In genomic region chr17:5077781-5078105, GRCh38 we compare ENCODE assay signal across 8 cellular contexts. TPM values are rescaled to one million over a fixed set of nuclear protein-coding genes. Genes with fewer than 3 reads are reported as not detected.
A peak's percentile ranks its signal among the peaks of the same experiment; 100 is the strongest.
DNase-seq lines count a peak whose midpoint lies in the region; ATAC-seq and TF ChIP-seq lines count a peak whose summit lies in the region.

No MANE protein-coding gene starts in this region.

- no peaks in the 10 kb centered on the region for H3K9me2 ChIP-seq in SK-N-SH

- 29% methylated on average over 14 of the region's 14 CpGs for WGBS in SK-N-SH (ENCODE audit: low lambda C conversion rate)
- 21% methylated on average over 10 of the region's 14 CpGs for WGBS in suprapubic skin

- H3F3A ChIP-seq in SK-N-SH (replicated peaks; ENCODE audit: insufficient read depth): no peaks in the 10 kb centered on the region

- no peaks in the 10 kb centered on the region for H3K79me2 ChIP-seq in SK-N-SH (ENCODE audit: insufficient read depth)

- DNase-seq in SK-N-SH (no peak), astrocyte of the cerebellum (ENCODE audit: low read depth) (no peak), suprapubic skin (ENCODE audit: low spot score in 2 of 2) (no peak)
- no peak for DNase-seq in central memory CD4-positive, alpha-beta T cell

- peak overlapping the region in 1 of 2 experiments; percentile 64; a peak in 2 of 4 replicates for H3K27ac ChIP-seq in SK-N-SH (ENCODE audit: low read depth in 2 of 2, low read length in 1 of 2)
- H3K27ac ChIP-seq in layer of hippocampus (ENCODE audit: low read depth, low read length): peak overlapping the region; percentile 85
- H3K27ac ChIP-seq in suprapubic skin: peak overlapping the region; percentile 80

- CTCF ChIA-PET in SK-N-SH (lab: Yijun Ruan, JAX): interaction anchor here (1.5 to 2.0 kb wide), 2 partner anchors 15 to 90 kb away, joined by 4 to 9 read pairs; partner anchors contain the start of gene CAMTA2

- POLR2A ChIA-PET in SK-N-SH (lab: Yijun Ruan, JAX): interaction anchor here (2.0 kb wide), 1 partner anchor 34 kb away, joined by 6 read pairs; the partner anchor contains the start of gene ZNF232

- no peak; the same call in 1 of the 3 replicates for ATAC-seq in SK-N-SH treated with all-trans-retinoic acid at 6 μM for 48 hours
- no peak for ATAC-seq in HG02798 (IDR thresholded peaks at IDR 0.05; ENCODE audit: poor library complexity, unreplicated experiment)
- no peak for ATAC-seq in HG02610 (IDR thresholded peaks at IDR 0.05; ENCODE audit: unreplicated experiment)

- peaks cover 0 to 9% of the 10 kb centered on the region in 2 experiments; a peak in 1 of 4 replicates for H3K4me1 ChIP-seq in SK-N-SH (ENCODE audit: control insufficient read depth in 1 of 2, insufficient read depth in 2 of 2, low read depth in 1 of 2, low read length in 1 of 2)
- peaks cover 14% of the 10 kb centered on the region for H3K4me1 ChIP-seq in suprapubic skin

- H3K9me3 ChIP-seq in SK-N-SH (no peaks in the 10 kb centered on the region), suprapubic skin (no peaks in the 10 kb centered on the region)

- TF ChIP-seq EP300 in SK-N-SH (IDR thresholded peaks at IDR 0.05; ENCODE audit: borderline replicate concordance in 1 of 2, low read depth in 1 of 2, low read length in 1 of 2) (no peak), suprapubic skin (IDR thresholded peaks at IDR 0.05) (no peak)

- H3K36me3 ChIP-seq in SK-N-SH (replicated peaks in 1 of 2; ENCODE audit: control insufficient read depth in 1 of 2, insufficient read depth in 2 of 2, low read length in 1 of 2): no peaks in the 10 kb centered on the region
- peaks cover 7% of the 10 kb centered on the region for H3K36me3 ChIP-seq in suprapubic skin

- no peak for TF ChIP-seq POLR2A in suprapubic skin (IDR thresholded peaks at IDR 0.05)

- H3K27me3 ChIP-seq in SK-N-SH (ENCODE audit: insufficient read depth): no peaks in the 10 kb centered on the region
- no peaks in the 10 kb centered on the region for H3K27me3 ChIP-seq in layer of hippocampus (ENCODE audit: control insufficient read depth, insufficient read depth, low read length)
- H3K27me3 ChIP-seq in suprapubic skin: no peaks in the 10 kb centered on the region

- peak overlapping the region; percentile 57; the same call in 1 of the 2 replicates for H3K9ac ChIP-seq in SK-N-SH

- H3K4me2 ChIP-seq in SK-N-SH: peak overlapping the region; percentile 78

- TF ChIP-seq RAD21 in SK-N-SH (IDR thresholded peaks at IDR 0.05; ENCODE audit: low read length): no peak

- TF ChIP-seq CTCF in SK-N-SH (IDR thresholded peaks at IDR 0.05) (no peak), astrocyte of the cerebellum (IDR thresholded peaks at IDR 0.05; ENCODE audit: low read depth, low read length, missing control alignments) (no peak), suprapubic skin (IDR thresholded peaks at IDR 0.05) (no peak)

- H4K20me1 ChIP-seq in SK-N-SH (ENCODE audit: insufficient read depth): no peaks in the 10 kb centered on the region

- in situ Hi-C loops in astrocyte of the cerebellum (cut with HindIII; ENCODE audit: low sequenced_read_pairs): no loop called here

- peak overlapping the region; percentile 92 for H2AFZ ChIP-seq in SK-N-SH (ENCODE audit: low read depth)

- H3K4me3 ChIP-seq in SK-N-SH (ENCODE audit: low read depth in 2 of 2, low read length in 1 of 2) (peak overlapping the region; percentile 64 to 69), astrocyte of the cerebellum (ENCODE audit: low read depth, low read length) (peak overlapping the region; percentile 62), suprapubic skin (peak overlapping the region; percentile 74)

TF ChIP-seq in SK-N-SH, 30 proteins besides CTCF, POLR2A, EP300 and RAD21 (continues in another document):
- TF ChIP-seq USF2 (IDR thresholded peaks at IDR 0.05; ENCODE audit: borderline replicate concordance, low read depth, low read length) (no peak), MXI1 (IDR thresholded peaks at IDR 0.05; ENCODE audit: low read depth, low read length) (no peak), ELF1 (IDR thresholded peaks at IDR 0.05) (no peak), FOXM1 (IDR thresholded peaks at IDR 0.05; ENCODE audit: low read depth) (no peak), NRF1 (IDR thresholded peaks at IDR 0.05; ENCODE audit: low read depth, low read length) (no peak), MEF2A (IDR thresholded peaks at IDR 0.05; ENCODE audit: borderline replicate concordance, low read depth) (no peak), TEAD4 (IDR thresholded peaks at IDR 0.05; ENCODE audit: borderline replicate concordance, insufficient read depth) (no peak), TCF12 (IDR thresholded peaks at IDR 0.05) (no peak), RCOR1 (IDR thresholded peaks at IDR 0.05; ENCODE audit: low read length) (no peak), FOSL2 (IDR thresholded peaks at IDR 0.05; ENCODE audit: borderline replicate concordance, low read depth) (no peak), SMC3 (IDR thresholded peaks at IDR 0.05; ENCODE audit: low read depth, low read length) (no peak)
- TF ChIP-seq, protein P1, sequence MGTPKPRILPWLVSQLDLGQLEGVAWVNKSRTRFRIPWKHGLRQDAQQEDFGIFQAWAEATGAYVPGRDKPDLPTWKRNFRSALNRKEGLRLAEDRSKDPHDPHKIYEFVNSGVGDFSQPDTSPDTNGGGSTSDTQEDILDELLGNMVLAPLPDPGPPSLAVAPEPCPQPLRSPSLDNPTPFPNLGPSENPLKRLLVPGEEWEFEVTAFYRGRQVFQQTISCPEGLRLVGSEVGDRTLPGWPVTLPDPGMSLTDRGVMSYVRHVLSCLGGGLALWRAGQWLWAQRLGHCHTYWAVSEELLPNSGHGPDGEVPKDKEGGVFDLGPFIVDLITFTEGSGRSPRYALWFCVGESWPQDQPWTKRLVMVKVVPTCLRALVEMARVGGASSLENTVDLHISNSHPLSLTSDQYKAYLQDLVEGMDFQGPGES (IDR thresholded peaks at IDR 0.05; ENCODE audit: low read depth, low read length): no peak

TF ChIP-seq in SK-N-SH treated with all-trans-retinoic acid at 6 μM for 48 hours, 23 proteins besides CTCF, POLR2A, EP300 and RAD21 (continues in another document):
- TF ChIP-seq RARB (CRISPR knock-in tag; IDR thresholded peaks at IDR 0.05) (no peak), TSHZ2 (CRISPR knock-in tag; IDR thresholded peaks at IDR 0.05) (no peak), ESRRG (CRISPR knock-in tag; IDR thresholded peaks at IDR 0.05) (no peak), CSDC2 (CRISPR knock-in tag; IDR thresholded peaks at IDR 0.05) (no peak), SNAI2 (CRISPR knock-in tag; IDR thresholded peaks at IDR 0.05) (no peak), ZNF8 (CRISPR knock-in tag; IDR thresholded peaks at IDR 0.05) (no peak), GLIS3 (CRISPR knock-in tag; IDR thresholded peaks at IDR 0.05) (no peak), ZFP3 (CRISPR knock-in tag; IDR thresholded peaks at IDR 0.05) (no peak), PPARA (CRISPR knock-in tag; IDR thresholded peaks at IDR 0.05; ENCODE audit: borderline replicate concordance) (no peak), ARNTL (CRISPR knock-in tag; IDR thresholded peaks at IDR 0.05; ENCODE audit: borderline replicate concordance, low read depth) (no peak), OSR1 (CRISPR knock-in tag; IDR thresholded peaks at IDR 0.05) (no peak)

RNA-seq across cellular contexts. Expression of gene ZFP3, which starts 0.5 kb away (rescaled TPM):
- polyA plus RNA-seq in SK-N-SH (2012; rRNA removed): 1.5 and 2.3 TPM in 2 replicates
- 1.9 and 2.2 TPM in 2 replicates for polyA plus RNA-seq in SK-N-SH (2012; cell fraction: cytosol; rRNA removed)
- 1.2 and 2.7 TPM in 2 replicates for polyA plus RNA-seq in SK-N-SH (2012; cell fraction: nucleus; rRNA removed)
- total RNA-seq in suprapubic skin: 1 to 10 TPM; 2.7 to 6.2 (median 4.4) TPM

RNA-seq across cellular contexts. Expression of gene ZNF232, which starts 33.9 kb away (rescaled TPM):
- 3.4 and 3.6 TPM in 2 replicates for polyA plus RNA-seq in SK-N-SH (2012; rRNA removed)
- 3.5 and 3.6 TPM in 2 replicates for polyA plus RNA-seq in SK-N-SH (2012; cell fraction: cytosol; rRNA removed)
- 3.8 and 5.1 TPM in 2 replicates for polyA plus RNA-seq in SK-N-SH (2012; cell fraction: nucleus; rRNA removed)
- 1 to 10 TPM; 3.7 to 6.7 (median 5.0) TPM for total RNA-seq in suprapubic skin

RNA-seq across cellular contexts. Expression of gene USP6, which starts 38.1 kb away (rescaled TPM):
- polyA plus RNA-seq in SK-N-SH (2012; rRNA removed): not detected in 2 replicates
- not detected in 2 replicates for polyA plus RNA-seq in SK-N-SH (2012; cell fraction: cytosol; rRNA removed)
- polyA plus RNA-seq in SK-N-SH (2012; cell fraction: nucleus; rRNA removed): 0.01 TPM in 1 of 2 replicates, not detected in the other
- total RNA-seq in suprapubic skin: 1 to 10 TPM in 1 of 4 donors, under 1 TPM in 2, not detected in 1; 0.16 to 1.4 (median 0.89) TPM

RNA-seq across cellular contexts. Expression of gene SLC52A1, which starts 42.5 kb away (rescaled TPM):
- polyA plus RNA-seq in SK-N-SH (2012; rRNA removed): 0.49 and 0.55 TPM in 2 replicates
- 0.15 and 0.22 TPM in 2 replicates for polyA plus RNA-seq in SK-N-SH (2012; cell fraction: cytosol; rRNA removed)
- 1.6 TPM in 2 replicates for polyA plus RNA-seq in SK-N-SH (2012; cell fraction: nucleus; rRNA removed)
- 10 to 100 TPM in 1 of 4 donors, 1 to 10 TPM in 3; 2.2 to 25.0 (median 5.9) TPM for total RNA-seq in suprapubic skin
